In the genomic region with DNA sequence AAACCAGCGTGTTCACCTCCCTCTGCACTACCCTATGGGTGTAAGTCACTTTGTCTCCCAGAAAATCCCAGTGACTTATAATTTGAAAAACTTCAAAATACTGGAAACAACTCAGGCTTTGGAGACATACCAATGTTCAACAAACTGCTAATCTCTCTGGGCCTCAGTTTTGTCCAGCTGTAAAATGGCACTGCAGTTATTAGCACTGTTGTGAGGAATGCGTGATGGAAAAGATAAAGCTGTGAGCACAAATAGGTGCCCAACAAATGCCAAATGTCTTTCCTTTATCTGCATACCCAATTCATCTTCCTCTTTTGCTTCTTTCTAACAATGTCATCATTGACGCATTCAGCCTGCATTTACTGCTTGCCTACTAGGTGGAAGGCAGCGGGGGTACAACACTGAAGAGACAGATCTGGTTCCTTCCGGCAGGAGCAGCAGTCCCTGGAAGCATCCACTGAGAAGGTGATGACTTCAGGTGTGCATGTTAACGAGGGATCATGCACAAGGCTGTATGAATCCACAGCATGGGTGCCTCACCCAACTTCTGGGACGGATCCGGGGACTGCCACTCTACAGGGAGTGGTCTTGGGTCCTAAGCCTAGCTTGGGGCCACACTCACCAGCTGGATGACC, we compare ENCODE assay signal across 11 cellular contexts.
DNase-seq lines count a peak whose midpoint lies in the region; ATAC-seq and TF ChIP-seq lines count a peak whose summit lies in the region.
"Had no signal": no experiment of that assay in that cellular context is flagged by ENCODE, and none has a peak within 500 bp of the region (broad histone marks: within the 10 kb centered on the region; RNA-seq: fewer than 3 reads in every experiment).

No MANE protein-coding gene starts in this region.

- ATAC-seq in Panc1, result no peak

- H3K4me1 ChIP-seq in Panc1 (ENCODE audit: control insufficient read depth, insufficient read depth, low read length), result peaks cover 68% of the 10 kb centered on the region
- H3K4me1 ChIP-seq in stomach, result peaks cover 55 to 100% (median 88%) of the 10 kb centered on the region in 4 donors

- peak overlapping the region; percentile 46 for H3K27ac Mint-ChIP-seq in dendritic cell treated with granulocyte-macrophage colony-stimulating factor and Interleukin-4, amounts not matched to agents 40 ng/mL and 50 ng/mL, for 4 days

- H3K9me3 ChIP-seq in Panc1 (ENCODE audit: control insufficient read depth, insufficient read depth, low read depth, low read length) (no peaks in the 10 kb centered on the region), stomach (no peaks in the 10 kb centered on the region)

- TF ChIP-seq CTCF in Panc1 (IDR thresholded peaks at IDR 0.05) (no peak), stomach (IDR thresholded peaks at IDR 0.05) (no peak)

- WGBS in stomach, 5 donors, result 57 to 74% (median 68%) methylated on average over 8 of the region's 8 CpGs

- H3K36me3 ChIP-seq in Panc1 (ENCODE audit: control insufficient read depth, insufficient read depth, low read length), result no peaks in the 10 kb centered on the region
- H3K36me3 ChIP-seq in stomach, result no peaks in the 10 kb centered on the region
- H3K36me3 ChIP-seq: cardiac muscle cell had no signal

- DNase-seq in activated CD8-positive, alpha-beta memory T cell treated with anti-CD3 and anti-CD28 coated beads for 24 hours, result peak; percentile 55
- DNase-seq in activated CD8-positive, alpha-beta memory T cell treated with anti-CD3 and anti-CD28 coated beads, Interleukin-2, amount 50 U/mL, for 4 hours, result no peak
- DNase-seq in Panc1 (ENCODE audit: low read depth, low spot score) (no peak), stomach (no peak), NCI-H2029 (lab: John Stamatoyannopoulos, UW) (no peak), SHP77 (lab: John Stamatoyannopoulos, UW) (no peak)
- DNase-seq in stimulated activated naive CD4-positive, alpha-beta T cell (lab: John Stamatoyannopoulos, UW), result no peak
- DNase-seq: activated CD4-positive, alpha-beta T cell treated with anti-CD3 and anti-CD28 coated beads, Interleukin-2, amount 50 U/mL, for 48 hours; SHP77 treated with DMSO at 0.1 percent for 48 hours had no signal

- H3K27ac ChIP-seq in Panc1 (ENCODE audit: low read length) (peak overlapping the region; percentile 3; the same call in 1 of the 2 replicates), stomach (peak overlapping the region; percentile 42 to 79 (median 65))
- H3K27ac ChIP-seq: cardiac muscle cell had no signal

- in situ Hi-C loops in Panc1 (cut with HindIII; ENCODE audit: low pct_unique_long_range_greater_than_20kb, low sequenced_read_pairs), result no loop called here

- CTCF ChIA-PET in Panc1 (lab: Charles Lee), result interaction anchor here (0.6 kb wide), 1 partner anchor 253 kb away, joined by 3 read pairs; no protein-coding TSS in a partner anchor

- H3K27me3 Mint-ChIP-seq in dendritic cell treated with granulocyte-macrophage colony-stimulating factor and Interleukin-4, amounts not matched to agents 40 ng/mL and 50 ng/mL, for 4 days, result no peaks in the 10 kb centered on the region

- TF ChIP-seq POLR2A in stomach (IDR thresholded peaks at IDR 0.05), result no peak

- no TSS peak for BruUV-seq in Panc1 (replicated peaks; lab: Mats Ljungman, UMichigan)

- POLR2A ChIA-PET in Panc1 (lab: Charles Lee), result no interaction called here

- intact Hi-C loops in Panc1 (cut with micrococcal nuclease; ENCODE audit: unreplicated experiment) (no loop called here), stomach (cut with DNase I; ENCODE audit: low total_unique reads) (no loop called here)
- intact Hi-C loops in dendritic cell treated with granulocyte-macrophage colony-stimulating factor and Interleukin-4, amounts not matched to agents 40 ng/mL and 50 ng/mL, for 4 days (cut with micrococcal nuclease), result no loop called here

- H3K27me3 ChIP-seq in Panc1 (ENCODE audit: control insufficient read depth, insufficient read depth, low read length) (no peaks in the 10 kb centered on the region), stomach (no peaks in the 10 kb centered on the region)
- H3K27me3 ChIP-seq: cardiac muscle cell had no signal

- no peaks in the 10 kb centered on the region for H3K9me3 Mint-ChIP-seq in dendritic cell treated with granulocyte-macrophage colony-stimulating factor and Interleukin-4, amounts not matched to agents 40 ng/mL and 50 ng/mL, for 4 days

- peaks cover 94% of the 10 kb centered on the region for H3K4me1 Mint-ChIP-seq in dendritic cell treated with granulocyte-macrophage colony-stimulating factor and Interleukin-4, amounts not matched to agents 40 ng/mL and 50 ng/mL, for 4 days (ENCODE audit: low read depth)

- H3K36me3 Mint-ChIP-seq in dendritic cell treated with granulocyte-macrophage colony-stimulating factor and Interleukin-4, amounts not matched to agents 40 ng/mL and 50 ng/mL, for 4 days (ENCODE audit: low read depth), result peaks cover 54% of the 10 kb centered on the region

- H3K4me3 Mint-ChIP-seq in dendritic cell treated with granulocyte-macrophage colony-stimulating factor and Interleukin-4, amounts not matched to agents 40 ng/mL and 50 ng/mL, for 4 days, result no peak overlapping the region

- no peak overlapping the region for H3K4me3 ChIP-seq in Panc1 (ENCODE audit: low read depth in 2 of 2, low read length in 2 of 2)
- H3K4me3 ChIP-seq in stomach, result peak overlapping the region in 1 of 4 donors; percentile 57
- H3K4me3 ChIP-seq: cardiac muscle cell had no signal

- TF ChIP-seq EP300 in stomach (IDR thresholded peaks at IDR 0.05), result no peak
